Comparison of ENCODE assay signal across 8 cellular contexts in the genomic region with DNA sequence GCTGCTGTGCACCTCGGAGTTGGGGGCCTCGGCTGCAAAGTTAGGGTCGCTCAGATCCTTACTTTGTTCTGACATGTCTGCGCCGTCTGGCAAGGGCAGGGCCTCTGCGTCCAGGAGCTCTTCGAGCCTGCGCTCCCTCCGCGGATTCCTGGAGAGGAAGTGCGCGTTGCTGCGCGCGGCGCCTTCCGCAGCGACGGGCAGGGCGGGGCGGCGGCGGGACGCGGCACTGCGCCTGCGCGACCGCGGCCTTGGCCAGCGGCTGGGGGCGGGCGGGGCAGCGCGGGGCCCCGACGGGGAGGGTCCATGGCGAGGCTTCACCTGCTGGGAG. TPM values are rescaled to one million over a fixed set of nuclear protein-coding genes. Genes with fewer than 3 reads are reported as not detected.
A peak's percentile ranks its signal among the peaks of the same experiment; 100 is the strongest.
DNase-seq lines count a peak whose midpoint lies in the region; ATAC-seq and TF ChIP-seq lines count a peak whose summit lies in the region.

A gene with protein sequence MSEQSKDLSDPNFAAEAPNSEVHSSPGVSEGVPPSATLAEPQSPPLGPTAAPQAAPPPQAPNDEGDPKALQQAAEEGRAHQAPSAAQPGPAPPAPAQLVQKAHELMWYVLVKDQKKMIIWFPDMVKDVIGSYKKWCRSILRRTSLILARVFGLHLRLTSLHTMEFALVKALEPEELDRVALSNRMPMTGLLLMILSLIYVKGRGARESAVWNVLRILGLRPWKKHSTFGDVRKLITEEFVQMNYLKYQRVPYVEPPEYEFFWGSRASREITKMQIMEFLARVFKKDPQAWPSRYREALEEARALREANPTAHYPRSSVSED (minus strand): TSS at position 163 of the 328 bp plus-strand sequence. CDS start 88 bp downstream, at position 75.

- CTCF ChIA-PET in AG04450 (lab: Charles Lee) = interaction anchor here (1.0 kb wide), 1 partner anchor 172 kb away, joined by 4 read pairs; no protein-coding TSS in a partner anchor

- H3K36me3 ChIP-seq in esophagus squamous epithelium (no peaks in the 10 kb centered on the region), muscle layer of colon (ENCODE audit: insufficient read depth, low read length) (no peaks in the 10 kb centered on the region), uterus (no peaks in the 10 kb centered on the region)

- H3K27ac ChIP-seq in AG04450 (ENCODE audit: low read depth, low read length) (no peak within 1 kb of the TSS), esophagus squamous epithelium (peak within 1 kb of the TSS in 2 of 4 donors; percentile 25 to 62), muscle layer of colon (ENCODE audit: low read depth, low read length) (no peak within 1 kb of the TSS), uterus (peak within 1 kb of the TSS in 1 of 2 donors; percentile 57)

- no peak for DNase-seq in AG04450 (ENCODE audit: low read depth, low spot score)
- peak; percentile 38 for DNase-seq in MV-4-11 (lab: John Stamatoyannopoulos, UW)
- DNase-seq in esophagus squamous epithelium (lab: John Stamatoyannopoulos, UW) = no peak
- peak; percentile 34 to 64 for DNase-seq in uterus
- DNase-seq in NCI-H1048 (lab: John Stamatoyannopoulos, UW) = no peak
- no peak for DNase-seq in SHP77 (lab: John Stamatoyannopoulos, UW)

- TF ChIP-seq CTCF in AG04450 (IDR thresholded peaks at IDR 0.05; ENCODE audit: low read depth, low read length) = no peak
- no peak for TF ChIP-seq CTCF in esophagus squamous epithelium (IDR thresholded peaks at IDR 0.05)
- TF ChIP-seq CTCF in uterus (IDR thresholded peaks at IDR 0.05) = no peak

- intact Hi-C loops in esophagus squamous epithelium (cut with DNase I) = no loop called here
- intact Hi-C loops in uterus (cut with DNase I; ENCODE audit: low total_unique reads) = no loop called here

- peak in 1 of 4 donors; percentile 13 for TF ChIP-seq POLR2A in esophagus squamous epithelium (IDR thresholded peaks at IDR 0.05)
- TF ChIP-seq POLR2A in uterus (IDR thresholded peaks at IDR 0.05) = peak in 1 of 2 donors; percentile 31

- WGBS in esophagus squamous epithelium, 2 donors = 0% methylated on average over 1 of the region's 38 CpGs; no CpG with 5 or more reads in 1 of the 2 donors

- H3K27me3 ChIP-seq in AG04450 (ENCODE audit: control insufficient read depth, insufficient read depth, low read length) = no peaks in the 10 kb centered on the region
- H3K27me3 ChIP-seq in esophagus squamous epithelium = no peaks in the 10 kb centered on the region
- H3K27me3 ChIP-seq in muscle layer of colon (ENCODE audit: control insufficient read depth in 1 of 2, insufficient read depth in 2 of 2, low read length in 2 of 2) = no peaks in the 10 kb centered on the region
- no peaks in the 10 kb centered on the region for H3K27me3 ChIP-seq in uterus

- H3K9me3 ChIP-seq in AG04450 (ENCODE audit: control insufficient read depth, insufficient read depth, low read length) (peaks cover 22% of the 10 kb centered on the region), esophagus squamous epithelium (no peaks in the 10 kb centered on the region), muscle layer of colon (ENCODE audit: low read length) (no peaks in the 10 kb centered on the region), uterus (no peaks in the 10 kb centered on the region)

- H3K4me1 ChIP-seq in esophagus squamous epithelium = peaks cover 0 to 14% (median 0%) of the 10 kb centered on the region in 3 donors
- H3K4me1 ChIP-seq in muscle layer of colon (ENCODE audit: insufficient read depth, low read length) = peaks cover 7% of the 10 kb centered on the region
- no peaks in the 10 kb centered on the region for H3K4me1 ChIP-seq in uterus

- H3K4me3 ChIP-seq in AG04450 (ENCODE audit: low read depth, low read length) (peak within 1 kb of the TSS; percentile 66), esophagus squamous epithelium (peak within 1 kb of the TSS; percentile 35 to 71 (median 52)), muscle layer of colon (ENCODE audit: low read depth in 1 of 2, low read length in 2 of 2) (peak within 1 kb of the TSS; percentile 21 to 52), uterus (peak within 1 kb of the TSS; percentile 28 to 60)

- no peak for ATAC-seq in GM19455 (IDR thresholded peaks at IDR 0.05; ENCODE audit: unreplicated experiment)

- POLR2A ChIA-PET in AG04450 (lab: Yijun Ruan, JAX) = no interaction called here

- no peak within 1 kb of the TSS for H3K9ac ChIP-seq in muscle layer of colon (ENCODE audit: low read length)

RNA-seq across cellular contexts. Expression of the gene that starts here (rescaled TPM):
- polyA plus RNA-seq in AG04450 (2011; rRNA removed) = 57.3 and 64.8 TPM in 2 replicates
- 13.6 and 14.4 TPM in 2 replicates for polyA minus RNA-seq in AG04450 (2011; rRNA and poly(A)+ RNA removed)
- total RNA-seq in esophagus squamous epithelium (10 to 100 TPM; 10.5 to 41.0 (median 32.3) TPM), uterus (100 to 1,000 TPM in 1 of 4 donors, 10 to 100 TPM in 3; 64.6 to 166 (median 80.5) TPM)

Comparison
In these comparisons a context has a peak if more than half of its experiments do, and no peak if none do; other contexts are left out.
1. DNase-seq: peak in MV-4-11 (single experiment) and uterus (2 of 2); none in AG04450 (single experiment), esophagus squamous epithelium (single experiment), NCI-H1048 (single experiment) and SHP77 (0 of 2).
2. Peak in every context shown above with its lines, with median percentiles within 50 percentile points of each other: H3K4me3 ChIP-seq.